Comparison of ENCODE assay signal across 2 cellular contexts in genomic region chr1:143993301-143993907, GRCh38. TPM values are rescaled to one million over a fixed set of nuclear protein-coding genes. Genes with fewer than 3 reads are reported as not detected.
"Had no signal": no experiment of that assay in that cellular context is flagged by ENCODE, and none has a peak within 500 bp of the region (broad histone marks: within the 10 kb centered on the region; RNA-seq: fewer than 3 reads in every experiment).

No MANE protein-coding gene starts in this region.

RNA-seq across cellular contexts. Expression of gene FAM72C, which starts 21.6 kb away (rescaled TPM):
- total RNA-seq: bronchial epithelial cell, chondrocyte had no signal
